In genomic region chr17:77110006-77110374, GRCh38 we compare ENCODE assay signal across 8 cellular contexts. TPM values are rescaled to one million over a fixed set of nuclear protein-coding genes. Genes with fewer than 3 reads are reported as not detected.
DNase-seq lines count a peak whose midpoint lies in the region; ATAC-seq and TF ChIP-seq lines count a peak whose summit lies in the region.

No MANE protein-coding gene starts in this region.

- DNase-seq in Caki2 (ENCODE audit: low read depth), result peak; percentile 80
- peak; percentile 85 for DNase-seq in OCI-LY7 (ENCODE audit: low spot score)
- no peak for DNase-seq in epithelial cell of prostate (ENCODE audit: low read depth, low spot score)
- DNase-seq in BE2C, result no peak
- no peak for DNase-seq in NCI-H748 (lab: John Stamatoyannopoulos, UW; ENCODE audit: unreplicated experiment)
- DNase-seq in NCI-H1092 (lab: John Stamatoyannopoulos, UW), result no peak

- H3K9me3 ChIP-seq in OCI-LY7 (ENCODE audit: low read length) (no peaks in the 10 kb centered on the region), neutrophil (no peaks in the 10 kb centered on the region), BE2C (no peaks in the 10 kb centered on the region)

- no peaks in the 10 kb centered on the region for H3K79me2 ChIP-seq in OCI-LY7 (ENCODE audit: insufficient read depth, low read depth, low read length)

- H4K20me1 ChIP-seq in OCI-LY7 (ENCODE audit: insufficient read depth, low read length), result peaks cover 10% of the 10 kb centered on the region; the same call in 1 of the 2 replicates

- BruUV-seq in OCI-LY7 (replicated peaks; lab: Mats Ljungman, UMichigan), result no TSS peak

- POLR2A ChIA-PET in OCI-LY7 (lab: Charles Lee), result interaction anchor here (0.8 to 2.6 kb wide), 5 partner anchors 12 to 103 kb away, joined by 3 to 10 read pairs (median 3); no protein-coding TSS in a partner anchor

- ATAC-seq in HG03139 (IDR thresholded peaks at IDR 0.05; ENCODE audit: unreplicated experiment), result no peak

- peak overlapping the region; percentile 79 for H3K4me2 ChIP-seq in OCI-LY7 (ENCODE audit: low read length)

- CTCF ChIA-PET in OCI-LY7 (lab: Charles Lee; ENCODE audit: unreplicated experiment), result interaction anchor here (0.9 kb wide), 1 partner anchor 21 kb away, joined by 4 read pairs; no protein-coding TSS in a partner anchor

- in situ Hi-C loops in Caki2 (cut with HindIII; ENCODE audit: low pct_unique_long_range_greater_than_20kb, low sequenced_read_pairs), result no loop called here

- H3K27me3 ChIP-seq in neutrophil, result no peaks in the 10 kb centered on the region
- no peaks in the 10 kb centered on the region for H3K27me3 ChIP-seq in BE2C

- H3K27ac ChIP-seq in OCI-LY7 (ENCODE audit: low read depth, low read length, poor library complexity, severe bottlenecking), result no peak overlapping the region
- peak overlapping the region; percentile 28 for H3K27ac ChIP-seq in epithelial cell of prostate
- H3K27ac ChIP-seq in neutrophil, result peak overlapping the region; percentile 87

- H3K9me2 ChIP-seq in OCI-LY7 (ENCODE audit: insufficient read depth, low read length), result no peaks in the 10 kb centered on the region

- intact Hi-C loops in OCI-LY7 (cut with micrococcal nuclease; ENCODE audit: unreplicated experiment), result loop anchor here (1.0 kb wide), 2 partner anchors 30 to 102 kb away; partner anchors contain the start of gene SEC14L1

- H3K4me1 ChIP-seq in OCI-LY7 (ENCODE audit: insufficient read depth, low read length, poor library complexity, severe bottlenecking), result peaks cover 38% of the 10 kb centered on the region
- H3K4me1 ChIP-seq in neutrophil (ENCODE audit: control insufficient read depth in 1 of 2, insufficient read depth in 1 of 2, low read depth in 1 of 2, low read length in 1 of 2), result peaks cover 27 to 34% of the 10 kb centered on the region in 2 experiments
- H3K4me1 ChIP-seq in BE2C, result no peaks in the 10 kb centered on the region

- TF ChIP-seq CTCF in OCI-LY7 (conservative IDR thresholded peaks at IDR 0.05; ENCODE audit: low read length), result no peak
- TF ChIP-seq CTCF in neutrophil (IDR thresholded peaks at IDR 0.05), result no peak
- no peak for TF ChIP-seq CTCF in BE2C (IDR thresholded peaks at IDR 0.05; ENCODE audit: low read depth, low read length)

- H2AFZ ChIP-seq in OCI-LY7 (ENCODE audit: low read length), result no peak overlapping the region

- H3K36me3 ChIP-seq in OCI-LY7 (ENCODE audit: insufficient read depth, low read length) (no peaks in the 10 kb centered on the region), neutrophil (no peaks in the 10 kb centered on the region), BE2C (no peaks in the 10 kb centered on the region)

- H3K4me3 ChIP-seq in OCI-LY7 (ENCODE audit: low read depth, low read length, poor library complexity, severe bottlenecking) (peak overlapping the region; percentile 27), neutrophil (ENCODE audit: low read depth in 1 of 2, low read length in 1 of 2) (peak overlapping the region in 1 of 2 experiments; percentile 26), BE2C (ENCODE audit: low read depth, low read length) (no peak overlapping the region)

RNA-seq across cellular contexts. Expression of gene SEC14L1, which starts 30.8 kb away (rescaled TPM):
- 13.3 and 18.8 TPM in 2 replicates for total RNA-seq in Caki2 (2014; rRNA removed; shearing (Covaris generic); ENCODE audit: low replicate concordance)
- total RNA-seq in OCI-LY7 (2014; rRNA removed; shearing (Covaris generic)), result 123 and 137 TPM in 2 replicates
- 227 and 321 TPM in 2 replicates for total RNA-seq in OCI-LY7 (2022)
- 36.1 TPM for polyA plus RNA-seq in BE2C (2012; ENCODE audit: insufficient read depth, insufficient read length, low read depth)

Comparison
In these comparisons a context has a peak if more than half of its experiments do, and no peak if none do; other contexts are left out.
1. DNase-seq: peak in Caki2 (single experiment) and OCI-LY7 (single experiment); none in epithelial cell of prostate (single experiment), BE2C (single experiment), NCI-H748 (single experiment) and NCI-H1092 (single experiment).